In genomic region chr18:12767580-12768155, GRCh38 we compare ENCODE assay signal across 1 cellular context.
TF ChIP-seq lines count a peak whose summit lies in the region.

No MANE protein-coding gene starts in this region.

TF ChIP-seq in HepG2, 621 proteins besides CTCF, POLR2A, EP300 and RAD21 (continued from another document):
- TF ChIP-seq HDAC2 (CRISPR knock-in tag; IDR thresholded peaks at IDR 0.05), result 0 out of 2 replicates have a peak, but pooled peaks have one; percentile 11
- TF ChIP-seq CEBPG (CRISPR knock-in tag; IDR thresholded peaks at IDR 0.05), result peak; percentile 60
- peak; percentile 62; the same call in 1 of the 2 replicates for TF ChIP-seq ZBTB7B (CRISPR knock-in tag; IDR thresholded peaks at IDR 0.05)
- TF ChIP-seq DZIP1 (CRISPR knock-in tag; IDR thresholded peaks at IDR 0.05), result no peak
- peak; percentile 56 for TF ChIP-seq PAXIP1 (CRISPR knock-in tag; conservative IDR thresholded peaks at IDR 0.05)
- peak; percentile 88 for TF ChIP-seq HNF4A (CRISPR knock-in tag; IDR thresholded peaks at IDR 0.05)
- TF ChIP-seq GABPB1 (CRISPR knock-in tag; IDR thresholded peaks at IDR 0.05), result peak; percentile 6; the same call in 1 of the 2 replicates
- TF ChIP-seq ZNF326 (CRISPR knock-in tag; IDR thresholded peaks at IDR 0.05; ENCODE audit: borderline replicate concordance), result no peak
- no peak for TF ChIP-seq HCFC1 (IDR thresholded peaks at IDR 0.05; ENCODE audit: low read depth, low read length)
- no peak for TF ChIP-seq ZNF256 (CRISPR knock-in tag; conservative IDR thresholded peaks at IDR 0.05)
- peak; percentile 82 for TF ChIP-seq ZMYM3 (CRISPR knock-in tag; IDR thresholded peaks at IDR 0.05)
- TF ChIP-seq SOX13 (IDR thresholded peaks at IDR 0.05), result no peak
- TF ChIP-seq SOX13 (CRISPR knock-in tag; conservative IDR thresholded peaks at IDR 0.05 in 1 of 2, IDR thresholded peaks at IDR 0.05 in 1 of 2), result peak in 1 of 2 experiments; percentile 56; a peak in 2 of 4 replicates
- TF ChIP-seq KDM6A (CRISPR knock-in tag; IDR thresholded peaks at IDR 0.05; ENCODE audit: low read depth), result 0 out of 2 replicates have a peak, but pooled peaks have one; percentile 26
- TF ChIP-seq TAF1 (CRISPR knock-in tag; IDR thresholded peaks at IDR 0.05), result no peak
- peak; percentile 47; the same call in 1 of the 2 replicates for TF ChIP-seq HNF4G (IDR thresholded peaks at IDR 0.05; ENCODE audit: borderline replicate concordance, low read depth, low read length)
- TF ChIP-seq HNF4G (CRISPR knock-in tag; IDR thresholded peaks at IDR 0.05; ENCODE audit: borderline replicate concordance, low read depth), result no peak; the same call in 1 of the 2 replicates
- 0 out of 2 replicates have a peak, but pooled peaks have one; percentile 19 for TF ChIP-seq PITX1 (CRISPR knock-in tag; IDR thresholded peaks at IDR 0.05)
- TF ChIP-seq PAWR (CRISPR knock-in tag; IDR thresholded peaks at IDR 0.05; ENCODE audit: borderline replicate concordance), result no peak
- peak; percentile 2 for TF ChIP-seq ASH2L (IDR thresholded peaks at IDR 0.05; ENCODE audit: insufficient read length, low read depth, low read length)
- TF ChIP-seq ZNF574 (CRISPR knock-in tag; IDR thresholded peaks at IDR 0.05), result peak; percentile 82
- TF ChIP-seq GATAD2A (CRISPR knock-in tag; IDR thresholded peaks at IDR 0.05), result peak; percentile 25; the same call in 1 of the 2 replicates
- 0 out of 2 replicates have a peak, but pooled peaks have one; percentile 37 for TF ChIP-seq FOXP4 (CRISPR knock-in tag; IDR thresholded peaks at IDR 0.05)
- TF ChIP-seq ZNF770 (CRISPR knock-in tag; IDR thresholded peaks at IDR 0.05), result peak; percentile 97
- TF ChIP-seq THRA (CRISPR knock-in tag; IDR thresholded peaks at IDR 0.05; ENCODE audit: borderline replicate concordance), result 0 out of 2 replicates have a peak, but pooled peaks have one; percentile 11
- 0 out of 2 replicates have a peak, but pooled peaks have one; percentile 22 for TF ChIP-seq KAT8 (CRISPR knock-in tag; IDR thresholded peaks at IDR 0.05)
- TF ChIP-seq MYC (CRISPR knock-in tag; IDR thresholded peaks at IDR 0.05; ENCODE audit: borderline replicate concordance), result no peak
- TF ChIP-seq YEATS4 (CRISPR knock-in tag; IDR thresholded peaks at IDR 0.05; ENCODE audit: borderline replicate concordance), result 0 out of 2 replicates have a peak, but pooled peaks have one; percentile 17
TF ChIP-seq in HepG2: peak in this region for 26.
